ENCODE assay signal across 16 cellular contexts in the genomic region with DNA sequence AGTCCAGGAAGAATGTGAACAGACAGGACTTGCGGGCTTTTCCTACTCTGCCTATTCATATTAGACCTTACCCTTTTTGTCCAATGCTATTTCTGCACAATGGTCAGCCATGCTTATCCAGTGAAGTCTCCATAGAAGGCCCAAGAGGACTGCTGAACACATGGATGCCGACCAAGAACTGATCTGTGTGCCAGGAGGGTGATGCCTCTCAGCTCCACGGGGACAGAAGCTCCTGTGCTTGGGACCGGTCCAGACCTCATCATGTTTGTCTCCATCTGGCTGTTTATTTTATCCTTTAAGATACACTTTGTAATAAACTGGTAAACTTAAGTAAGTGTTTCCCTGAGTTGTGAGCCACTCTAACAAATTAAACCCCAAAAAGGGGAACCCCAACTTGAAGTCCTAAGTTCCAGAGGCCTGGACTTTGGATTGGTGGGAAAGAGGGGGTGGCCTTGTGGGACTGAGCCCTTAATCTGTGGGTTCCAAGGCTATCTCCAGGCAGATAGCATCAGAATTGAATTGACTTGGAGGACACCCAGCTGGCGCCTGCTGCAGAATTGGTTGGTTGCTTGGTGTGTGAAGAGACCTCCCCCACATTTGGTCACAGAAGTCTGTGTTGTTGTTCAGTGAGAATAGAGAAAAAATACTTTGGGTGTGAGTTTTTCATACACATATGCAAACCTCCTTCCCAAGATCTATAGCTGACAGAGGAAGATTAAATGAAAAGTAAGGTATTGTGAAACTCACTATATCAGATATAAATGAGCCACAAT. TPM values are rescaled to one million over a fixed set of nuclear protein-coding genes. Genes with fewer than 3 reads are reported as not detected.
DNase-seq lines count a peak whose midpoint lies in the region; TF ChIP-seq lines count a peak whose summit lies in the region.
"Had no signal": no experiment of that assay in that cellular context is flagged by ENCODE, and none has a peak within 500 bp of the region (broad histone marks: within the 10 kb centered on the region; RNA-seq: fewer than 3 reads in every experiment).

No MANE protein-coding gene starts in this region.

- no peaks in the 10 kb centered on the region for H3F3A ChIP-seq in MM.1S (ENCODE audit: insufficient read depth, low read length)

- H4K20me1 ChIP-seq in hepatocyte (ENCODE audit: insufficient read depth, poor library complexity, severe bottlenecking) (no peaks in the 10 kb centered on the region), MM.1S (ENCODE audit: insufficient read depth, low read length) (no peaks in the 10 kb centered on the region)
- H4K20me1 ChIP-seq: BLaER1 had no signal

- H3K4me2 ChIP-seq in hepatocyte (no peak overlapping the region), MM.1S (ENCODE audit: low read depth, low read length) (no peak overlapping the region)
- H3K4me2 ChIP-seq: BLaER1 had no signal

- peak overlapping the region; percentile 62 for H3K27ac ChIP-seq in VCaP
- H3K27ac ChIP-seq in sigmoid colon: no peak overlapping the region
- H3K27ac ChIP-seq in hepatocyte: no peak overlapping the region
- no peak overlapping the region for H3K27ac ChIP-seq in MM.1S (ENCODE audit: low read length)
- H3K27ac ChIP-seq: BLaER1, SJCRH30 had no signal

- H3K4me1 Mint-ChIP-seq in mesothelial cell of epicardium: peaks cover 28% of the 10 kb centered on the region
- H3K4me1 Mint-ChIP-seq: H9 had no signal

- in situ Hi-C loops in HAP-1 (cut with MboI; ENCODE audit: low sequenced_read_pairs): no loop called here

- TF ChIP-seq CTCF in LNCaP clone FGC (IDR thresholded peaks at IDR 0.05; ENCODE audit: control insufficient read depth, extremely low read depth, insufficient read depth) (no peak), VCaP (conservative IDR thresholded peaks at IDR 0.05) (no peak), mesothelial cell of epicardium (IDR thresholded peaks at IDR 0.05; ENCODE audit: unreplicated experiment) (no peak), sigmoid colon (IDR thresholded peaks at IDR 0.05) (no peak), hepatocyte (IDR thresholded peaks at IDR 0.05; ENCODE audit: poor library complexity) (no peak), MM.1S (IDR thresholded peaks at IDR 0.05; ENCODE audit: low read length) (no peak)

- H3K9me3 ChIP-seq in sigmoid colon (no peaks in the 10 kb centered on the region), hepatocyte (ENCODE audit: low read depth) (no peaks in the 10 kb centered on the region), HAP-1 (no peaks in the 10 kb centered on the region), MM.1S (replicated peaks; ENCODE audit: insufficient read depth, low read length) (no peaks in the 10 kb centered on the region)
- H3K9me3 ChIP-seq: BLaER1, SJCRH30 had no signal

- TF ChIP-seq POLR2A in sigmoid colon (IDR thresholded peaks at IDR 0.05): no peak

- H3K4me1 ChIP-seq in sigmoid colon (no peaks in the 10 kb centered on the region), hepatocyte (ENCODE audit: insufficient read depth) (no peaks in the 10 kb centered on the region), HAP-1 (no peaks in the 10 kb centered on the region), MM.1S (ENCODE audit: low read length) (no peaks in the 10 kb centered on the region)
- H3K4me1 ChIP-seq: SJCRH30 had no signal

- H3K79me2 ChIP-seq in hepatocyte (no peaks in the 10 kb centered on the region), MM.1S (ENCODE audit: low read length) (no peaks in the 10 kb centered on the region)

- H3K27me3 ChIP-seq in sigmoid colon (no peaks in the 10 kb centered on the region), hepatocyte (no peaks in the 10 kb centered on the region), HAP-1 (ENCODE audit: low read depth) (peaks cover 5% of the 10 kb centered on the region; the same call in 1 of the 2 replicates), MM.1S (replicated peaks; ENCODE audit: insufficient read depth, low read length) (no peaks in the 10 kb centered on the region)
- H3K27me3 ChIP-seq: BLaER1, SJCRH30 had no signal

- H2AFZ ChIP-seq in hepatocyte (no peak overlapping the region), MM.1S (ENCODE audit: low read length) (no peak overlapping the region)

- H3K9me2 ChIP-seq in hepatocyte (replicated peaks; ENCODE audit: insufficient read depth) (no peaks in the 10 kb centered on the region), MM.1S (replicated peaks; ENCODE audit: insufficient read depth, low read length) (no peaks in the 10 kb centered on the region)

- no peak for TF ChIP-seq EP300 in sigmoid colon (IDR thresholded peaks at IDR 0.05)

- intact Hi-C loops in sigmoid colon (cut with DNase I): no loop called here

- peak; percentile 33 for DNase-seq in Ammon's horn (ENCODE audit: low spot score)
- DNase-seq in LNCaP clone FGC (ENCODE audit: low read depth): peak; percentile 79
- DNase-seq in mesothelial cell of epicardium (ENCODE audit: low spot score in 2 of 2, unreplicated experiment in 2 of 2): no peak
- DNase-seq in sigmoid colon: no peak
- no peak for DNase-seq in hepatocyte (ENCODE audit: low spot score)
- DNase-seq in HAP-1 (ENCODE audit: low spot score in 2 of 2): no peak
- no peak for DNase-seq in MM.1S
- DNase-seq: DMS153, H9, NCI-H1092, NCI-H187, NCI-H82, SJCRH30 had no signal

- H3K9me3 Mint-ChIP-seq in mesothelial cell of epicardium: no peaks in the 10 kb centered on the region
- H3K9me3 Mint-ChIP-seq: H9, IgD-negative memory B cell had no signal

- 82 to 89% methylated on average over 5 of the region's 5 CpGs for WGBS in sigmoid colon, 2 donors
- 89% methylated on average over 5 of the region's 5 CpGs for WGBS in hepatocyte (ENCODE audit: low lambda C conversion rate, missing lambda C conversion rate)

- no peaks in the 10 kb centered on the region for H3K36me3 Mint-ChIP-seq in mesothelial cell of epicardium

- H3K4me3 ChIP-seq in LNCaP clone FGC (ENCODE audit: low read depth, low read length): no peak overlapping the region
- no peak overlapping the region for H3K4me3 ChIP-seq in sigmoid colon
- H3K4me3 ChIP-seq in hepatocyte: no peak overlapping the region
- H3K4me3 ChIP-seq in HAP-1: no peak overlapping the region
- no peak overlapping the region for H3K4me3 ChIP-seq in MM.1S (ENCODE audit: low read length)
- H3K4me3 ChIP-seq: BLaER1, SJCRH30 had no signal

- no peak overlapping the region for H3K9ac ChIP-seq in MM.1S (ENCODE audit: low read length)
- H3K9ac ChIP-seq: BLaER1 had no signal

- H3K4me3 Mint-ChIP-seq in mesothelial cell of epicardium: no peak overlapping the region
- H3K4me3 Mint-ChIP-seq: H9, IgD-negative memory B cell had no signal

- H3K36me3 ChIP-seq in sigmoid colon (no peaks in the 10 kb centered on the region), hepatocyte (replicated peaks; ENCODE audit: insufficient read depth, low read depth) (no peaks in the 10 kb centered on the region), HAP-1 (replicated peaks) (no peaks in the 10 kb centered on the region), MM.1S (replicated peaks; ENCODE audit: insufficient read depth, low read length) (no peaks in the 10 kb centered on the region)
- H3K36me3 ChIP-seq: BLaER1, SJCRH30 had no signal

- peak overlapping the region; percentile 43 for H3K27ac Mint-ChIP-seq in mesothelial cell of epicardium
- H3K27ac Mint-ChIP-seq: H9, IgD-negative memory B cell had no signal

- H3K27me3 Mint-ChIP-seq in mesothelial cell of epicardium (ENCODE audit: low read depth): no peaks in the 10 kb centered on the region
- H3K27me3 Mint-ChIP-seq: IgD-negative memory B cell had no signal

RNA-seq across cellular contexts. Expression of a gene that starts 57.9 kb away (rescaled TPM):
- 39.1 to 39.7 TPM (median 39.4 TPM) in 3 replicates for total RNA-seq in mesothelial cell of epicardium
- 10 to 100 TPM; 16.4 to 28.2 (median 21.5) TPM for total RNA-seq in sigmoid colon
- polyA plus RNA-seq in sigmoid colon: 10 to 100 TPM; 18.0 to 49.9 (median 34.4) TPM
- 23.6 and 29.9 TPM in 2 replicates for total RNA-seq in hepatocyte
- 27.6 and 28.9 TPM in 2 replicates for polyA plus RNA-seq in hepatocyte

Comparison
In these comparisons a context has a peak if more than half of its experiments do, and no peak if none do; other contexts are left out.
1. DNase-seq: peak in Ammon's horn (single experiment) and LNCaP clone FGC (single experiment); none in mesothelial cell of epicardium (0 of 2), sigmoid colon (single experiment), hepatocyte (single experiment), HAP-1 (0 of 2) and MM.1S (single experiment).